Comparison of ENCODE assay signal across 31 cellular contexts in genomic region chr3:109432833-109433232, GRCh38.
"Had no signal": no experiment of that assay in that cellular context is flagged by ENCODE, and none has a peak within 500 bp of the region (broad histone marks: within the 10 kb centered on the region; RNA-seq: fewer than 3 reads in every experiment).

No MANE protein-coding gene starts in this region.

- H3K27ac ChIP-seq: brain microvascular endothelial cell, coronary artery, dorsolateral prefrontal cortex, heart left ventricle, left ventricle myocardium inferior, pancreas, prostate gland, skin epidermis, thoracic aorta, WERI-Rb-1 had no signal

- H3K9me3 Mint-ChIP-seq: activated CD4-positive, alpha-beta memory T cell treated with anti-CD3 and anti-CD28 coated beads, Interleukin-2, amount 10 ng/mL, durations not matched to agents 7 days and 5 days; activated CD4-positive, alpha-beta T cell treated with anti-CD3 and anti-CD28 coated beads, Interleukin-2, amount 10 ng/mL, durations not matched to agents 7 days and 5 days; activated naive CD4-positive, alpha-beta T cell treated with anti-CD3 and anti-CD28 coated beads, Interleukin-2, amount 10 ng/mL, durations not matched to agents 7 days and 5 days; activated T-cell treated with anti-CD3 and anti-CD28 coated beads, Interleukin-2, amount 50 U/mL, for 24 hours had no signal

- H3K4me1 Mint-ChIP-seq: activated CD4-positive, alpha-beta memory T cell treated with anti-CD3 and anti-CD28 coated beads, Interleukin-2, amount 10 ng/mL, durations not matched to agents 7 days and 5 days; activated CD4-positive, alpha-beta T cell treated with anti-CD3 and anti-CD28 coated beads, Interleukin-2, amount 10 ng/mL, durations not matched to agents 7 days and 5 days; activated naive CD4-positive, alpha-beta T cell treated with anti-CD3 and anti-CD28 coated beads, Interleukin-2, amount 10 ng/mL, durations not matched to agents 7 days and 5 days; nephron; T-helper 17 cell had no signal

- H3K4me3 Mint-ChIP-seq: activated CD4-positive, alpha-beta memory T cell treated with anti-CD3 and anti-CD28 coated beads, Interleukin-2, amount 10 ng/mL, durations not matched to agents 7 days and 5 days; activated CD4-positive, alpha-beta T cell treated with anti-CD3 and anti-CD28 coated beads, Interleukin-2, amount 10 ng/mL, durations not matched to agents 7 days and 5 days; activated naive CD4-positive, alpha-beta T cell treated with anti-CD3 and anti-CD28 coated beads, Interleukin-2, amount 10 ng/mL, durations not matched to agents 7 days and 5 days; activated T-cell treated with anti-CD3 and anti-CD28 coated beads, Interleukin-2, amount 50 U/mL, for 24 hours; effector memory CD8-positive, alpha-beta T cell; nephron; T-helper 17 cell had no signal

- H3K4me3 ChIP-seq: coronary artery, dorsolateral prefrontal cortex, heart left ventricle, left ventricle myocardium inferior, lung, pancreas, prostate gland, skin epidermis, thoracic aorta had no signal

- H3K9me3 ChIP-seq: left ventricle myocardium inferior, pancreas, prostate gland, thoracic aorta had no signal

- H3K36me3 Mint-ChIP-seq: activated naive CD4-positive, alpha-beta T cell treated with anti-CD3 and anti-CD28 coated beads, Interleukin-2, amount 10 ng/mL, durations not matched to agents 7 days and 5 days had no signal

- H3K4me1 ChIP-seq: heart left ventricle, left ventricle myocardium inferior, pancreas, prostate gland had no signal

- H3K27ac Mint-ChIP-seq: activated CD4-positive, alpha-beta memory T cell treated with anti-CD3 and anti-CD28 coated beads, Interleukin-2, amount 10 ng/mL, durations not matched to agents 7 days and 5 days; activated CD4-positive, alpha-beta T cell treated with anti-CD3 and anti-CD28 coated beads, Interleukin-2, amount 10 ng/mL, durations not matched to agents 7 days and 5 days; activated naive CD4-positive, alpha-beta T cell treated with anti-CD3 and anti-CD28 coated beads, Interleukin-2, amount 10 ng/mL, durations not matched to agents 7 days and 5 days; activated T-cell treated with anti-CD3 and anti-CD28 coated beads, Interleukin-2, amount 50 U/mL, for 24 hours; effector memory CD8-positive, alpha-beta T cell; nephron; T-helper 17 cell had no signal

- DNase-seq: activated CD4-positive, alpha-beta memory T cell treated with anti-CD3 and anti-CD28 coated beads, Interleukin-2, amount 10 ng/mL, durations not matched to agents 7 days and 5 days; activated CD4-positive, alpha-beta T cell treated with anti-CD3 and anti-CD28 coated beads for 1 hour; activated CD4-positive, alpha-beta T cell treated with anti-CD3 and anti-CD28 coated beads, Interleukin-2, amount 10 ng/mL, durations not matched to agents 7 days and 5 days; activated CD8-positive, alpha-beta memory T cell treated with anti-CD3 and anti-CD28 coated beads, Interleukin-2, amount 50 U/mL, for 48 hours; activated gamma-delta T cell; activated naive CD4-positive, alpha-beta T cell treated with anti-CD3 and anti-CD28 coated beads, Interleukin-2, amount 10 ng/mL, durations not matched to agents 7 days and 5 days; activated T-cell treated with anti-CD3 and anti-CD28 coated beads, Interleukin-2, amount 50 U/mL, for 24 hours; amniotic stem cell; brain microvascular endothelial cell; dorsolateral prefrontal cortex; effector memory CD8-positive, alpha-beta T cell; foreskin fibroblast; heart left ventricle; hypothalamus; left ventricle myocardium inferior; nucleus accumbens; pancreas; retina; stimulated activated CD4-positive, alpha-beta T cell treated with anti-CD3 and anti-CD28 coated beads, Interleukin-12 subunit alpha, Interleukin-12 subunit beta, amount 100 ng/mL, for 4 hours; stimulated activated CD4-positive, alpha-beta T cell treated with anti-CD3 and anti-CD28 coated beads, Interleukin-4, amount 100 ng/mL, for 1 hour; stimulated activated naive CD8-positive, alpha-beta T cell treated with anti-CD3 and anti-CD28 coated beads, Interleukin-15, Interleukin-2, amounts not matched to agents 100 U/mL and 50 U/mL, for 24 hours; T-helper 17 cell; T1000; trophoblast cell; WERI-Rb-1 had no signal

- H3K36me3 ChIP-seq: brain microvascular endothelial cell, heart left ventricle, left ventricle myocardium inferior, pancreas, prostate gland, thoracic aorta, WERI-Rb-1 had no signal

- H3K27me3 ChIP-seq: brain microvascular endothelial cell, heart left ventricle, pancreas had no signal

- H3K27me3 Mint-ChIP-seq: activated CD4-positive, alpha-beta memory T cell treated with anti-CD3 and anti-CD28 coated beads, Interleukin-2, amount 10 ng/mL, durations not matched to agents 7 days and 5 days; activated CD4-positive, alpha-beta T cell treated with anti-CD3 and anti-CD28 coated beads, Interleukin-2, amount 10 ng/mL, durations not matched to agents 7 days and 5 days; activated naive CD4-positive, alpha-beta T cell treated with anti-CD3 and anti-CD28 coated beads, Interleukin-2, amount 10 ng/mL, durations not matched to agents 7 days and 5 days had no signal
